In the genomic region with DNA sequence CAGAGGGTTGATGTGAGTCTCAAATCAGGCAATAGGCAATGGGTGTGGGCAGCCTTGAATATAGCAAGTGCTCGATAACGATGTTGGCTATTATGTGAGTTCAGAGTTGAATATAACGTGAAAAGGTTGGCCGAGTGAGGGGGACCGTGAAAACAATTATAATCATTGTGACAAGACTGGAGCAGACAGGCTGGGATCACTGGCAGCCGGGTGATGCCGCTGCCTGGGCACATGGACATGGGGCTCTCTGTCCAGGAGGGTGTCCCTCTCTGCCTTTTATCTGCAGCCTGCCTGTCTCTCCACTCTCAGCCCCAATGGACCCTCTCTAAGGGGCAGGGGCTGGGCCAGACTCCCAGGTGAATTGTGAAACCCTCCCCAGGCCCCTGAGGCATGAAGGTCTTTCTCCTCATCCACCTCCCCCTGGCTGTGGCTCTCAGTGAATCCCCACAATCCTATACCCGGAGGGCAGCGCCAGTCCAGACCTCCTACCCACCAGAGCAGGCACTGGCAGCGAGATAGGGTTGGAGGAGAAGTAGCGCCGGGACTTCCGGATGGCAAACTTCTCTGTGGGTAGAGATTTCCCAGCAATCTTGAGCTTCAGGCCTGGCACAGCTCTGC, we compare ENCODE assay signal across 21 cellular contexts.
"Had no signal": no experiment of that assay in that cellular context is flagged by ENCODE, and none has a peak within 500 bp of the region (broad histone marks: within the 10 kb centered on the region; RNA-seq: fewer than 3 reads in every experiment).

No MANE protein-coding gene starts in this region.

- H3K27ac ChIP-seq: esophagus squamous epithelium, gastroesophageal sphincter, left ventricle myocardium inferior, lower lobe of right lung, neutrophil, suprapubic skin, thyroid gland, uterus had no signal

- H3K4me3 ChIP-seq: esophagus squamous epithelium, gastroesophageal sphincter, left ventricle myocardium inferior, lower lobe of right lung, suprapubic skin, thyroid gland, uterus had no signal

- H3K9me3 Mint-ChIP-seq: dendritic cell treated with granulocyte-macrophage colony-stimulating factor and Interleukin-4, amounts not matched to agents 40 ng/mL and 50 ng/mL, for 4 days; effector memory CD8-positive, alpha-beta T cell; immature natural killer cell; memory B cell; naive B cell; nephron; type B pancreatic cell had no signal

- H3K4me3 Mint-ChIP-seq: dendritic cell treated with granulocyte-macrophage colony-stimulating factor and Interleukin-4, amounts not matched to agents 40 ng/mL and 50 ng/mL, for 4 days; effector memory CD8-positive, alpha-beta T cell; memory B cell; naive B cell; nephron; type B pancreatic cell had no signal

- H3K27ac Mint-ChIP-seq: dendritic cell treated with granulocyte-macrophage colony-stimulating factor and Interleukin-4, amounts not matched to agents 40 ng/mL and 50 ng/mL, for 4 days; effector memory CD8-positive, alpha-beta T cell; memory B cell; nephron; type B pancreatic cell had no signal

- H3K27me3 Mint-ChIP-seq: type B pancreatic cell had no signal

- H3K4me1 ChIP-seq: uterus had no signal

- DNase-seq: effector memory CD8-positive, alpha-beta T cell; esophagus squamous epithelium; glutamatergic neuron; immature natural killer cell; left ventricle myocardium inferior; lower lobe of right lung; midbrain; naive B cell; stimulated activated CD4-positive, alpha-beta T cell treated with anti-CD3 and anti-CD28 coated beads, Interleukin-2, amount 100 ng/mL, for 24 hours; stimulated activated CD4-positive, alpha-beta T cell treated with anti-CD3 and anti-CD28 coated beads, Interleukin-4, amount 100 ng/mL, for 4 hours; stimulated activated naive CD4-positive, alpha-beta T cell; thyroid gland; uterus had no signal

- H3K27me3 ChIP-seq: esophagus squamous epithelium, gastroesophageal sphincter, neutrophil, suprapubic skin, thyroid gland, uterus had no signal

- H3K36me3 ChIP-seq: gastroesophageal sphincter, left ventricle myocardium inferior, lower lobe of right lung, neutrophil, suprapubic skin, thyroid gland, uterus had no signal

- ATAC-seq: effector memory CD8-positive, alpha-beta T cell; gastroesophageal sphincter; lower lobe of right lung; sciatic nerve had no signal

- H3K36me3 Mint-ChIP-seq: immature natural killer cell, memory B cell, naive B cell, type B pancreatic cell had no signal

- H3K9me3 ChIP-seq: esophagus squamous epithelium, gastroesophageal sphincter, left ventricle myocardium inferior, lower lobe of right lung, neutrophil, suprapubic skin, thyroid gland, uterus had no signal
